33 cellular contexts compared by ENCODE assay signal in genomic region chr18:62364558-62364957, GRCh38. TPM values are rescaled to one million over a fixed set of nuclear protein-coding genes. Genes with fewer than 3 reads are reported as not detected.
"Had no signal": no experiment of that assay in that cellular context is flagged by ENCODE, and none has a peak within 500 bp of the region (broad histone marks: within the 10 kb centered on the region; RNA-seq: fewer than 3 reads in every experiment).

No MANE protein-coding gene starts in this region.

- H3K9ac ChIP-seq: SK-N-SH had no signal

- H3K4me3 Mint-ChIP-seq: activated CD4-positive, alpha-beta memory T cell treated with anti-CD3 and anti-CD28 coated beads, Interleukin-2, amount 10 ng/mL, durations not matched to agents 7 days and 5 days; activated naive CD4-positive, alpha-beta T cell treated with anti-CD3 and anti-CD28 coated beads, Interleukin-2, amount 50 U/mL, for 24 hours; activated T-helper 17 cell treated with anti-CD3 and anti-CD28 coated beads, Interleukin-2, amount 50 U/mL, for 72 hours; T-helper 1 cell treated with Interleukin-12 subunit alpha and Interleukin-12 subunit beta and Interleukin-4 antibody, amounts not matched to agents 30 μg/mL and 1 μg/mL, for 36 hours; T-helper 2 cell treated with Interferon-gamma antibody and Interleukin-4, amounts not matched to agents 5 μg/mL and 100 μg/mL, for 36 hours; WTC11 had no signal

- ATAC-seq: PC-3, WTC11 had no signal

- H3K4me1 Mint-ChIP-seq: activated naive CD4-positive, alpha-beta T cell treated with anti-CD3 and anti-CD28 coated beads, Interleukin-2, amount 50 U/mL, for 24 hours had no signal

- H3K9me3 ChIP-seq: Peyer's patch, SJSA1, SK-N-SH had no signal

- H3K4me3 ChIP-seq: Peyer's patch, SJSA1 had no signal

- H3K4me2 ChIP-seq: SK-N-SH had no signal

- FAIRE-seq: colon had no signal

- H3K27ac ChIP-seq: brain microvascular endothelial cell, Peyer's patch, SJSA1 had no signal

- H3K27me3 Mint-ChIP-seq: activated CD4-positive, alpha-beta memory T cell treated with anti-CD3 and anti-CD28 coated beads, Interleukin-2, amount 10 ng/mL, durations not matched to agents 7 days and 5 days; activated naive CD4-positive, alpha-beta T cell treated with anti-CD3 and anti-CD28 coated beads, Interleukin-2, amount 50 U/mL, for 24 hours had no signal

- H3K4me1 ChIP-seq: Peyer's patch, SJSA1 had no signal

- H3K27me3 ChIP-seq: brain microvascular endothelial cell, Peyer's patch had no signal

- DNase-seq: activated CD4-positive, alpha-beta memory T cell treated with anti-CD3 and anti-CD28 coated beads, Interleukin-2, amount 10 ng/mL, durations not matched to agents 7 days and 5 days; activated CD4-positive, alpha-beta T cell treated with anti-CD3 and anti-CD28 coated beads for 48 hours; activated CD8-positive, alpha-beta memory T cell treated with anti-CD3 and anti-CD28 coated beads, Interleukin-2, amount 50 U/mL, for 48 hours; activated gamma-delta T cell; activated naive CD4-positive, alpha-beta T cell treated with Interleukin-2 at 50 U/mL for 16 hours; activated T-cell treated with anti-CD3 and anti-CD28 coated beads, Interleukin-2, amount 50 U/mL, for 48 hours; amniotic stem cell; aorta; brain microvascular endothelial cell; central memory CD4-positive, alpha-beta T cell; NCI-H1092 treated with DMSO at 0.1 percent for 48 hours; NCI-H1417; NCI-H146; NCI-H187; NCI-H2029 treated with DMSO at 0.1 percent for 48 hours; NCI-H2107; NCI-H2171; NCI-H510A; NCI-H526; NCI-H748 treated with DMSO at 0.1 percent for 48 hours; NK-92 treated with Interleukin-12 subunit alpha and Interleukin-12 subunit beta, amount 100 ng/mL, for 24 hours; PC-3; Peyer's patch; RPMI8226; SHP77 treated with DMSO at 0.1 percent for 48 hours; SK-N-SH had no signal

- H3K36me3 Mint-ChIP-seq: WTC11 had no signal

- H3K27ac Mint-ChIP-seq: activated T-helper 17 cell treated with anti-CD3 and anti-CD28 coated beads, Interleukin-2, amount 50 U/mL, for 72 hours; WTC11 had no signal

- H3K9me3 Mint-ChIP-seq: activated CD4-positive, alpha-beta memory T cell treated with anti-CD3 and anti-CD28 coated beads, Interleukin-2, amount 10 ng/mL, durations not matched to agents 7 days and 5 days; activated naive CD4-positive, alpha-beta T cell treated with anti-CD3 and anti-CD28 coated beads, Interleukin-2, amount 50 U/mL, for 24 hours; activated T-helper 17 cell treated with anti-CD3 and anti-CD28 coated beads, Interleukin-2, amount 50 U/mL, for 72 hours; T-helper 1 cell treated with Interleukin-12 subunit alpha and Interleukin-12 subunit beta and Interleukin-4 antibody, amounts not matched to agents 30 μg/mL and 1 μg/mL, for 36 hours; T-helper 2 cell treated with Interferon-gamma antibody and Interleukin-4, amounts not matched to agents 5 μg/mL and 100 μg/mL, for 36 hours; WTC11 had no signal

- H3K36me3 ChIP-seq: brain microvascular endothelial cell, SJSA1 had no signal

RNA-seq across cellular contexts. Expression of gene TNFRSF11A, which starts 39.4 kb away (rescaled TPM):
- total RNA-seq: SJSA1 had no signal
